ENCODE assay signal across 26 cellular contexts in genomic region chr11:1147792-1148191, GRCh38. TPM values are rescaled to one million over a fixed set of nuclear protein-coding genes. Genes with fewer than 3 reads are reported as not detected.
"Had no signal": no experiment of that assay in that cellular context is flagged by ENCODE, and none has a peak within 500 bp of the region (broad histone marks: within the 10 kb centered on the region; RNA-seq: fewer than 3 reads in every experiment).

No MANE protein-coding gene starts in this region.

- H3K27ac ChIP-seq: breast epithelium, SJCRH30, VCaP had no signal

- DNase-seq: activated CD4-positive, alpha-beta T cell treated with anti-CD3 and anti-CD28 coated beads, Interleukin-2, amount 10 ng/mL, durations not matched to agents 7 days and 5 days; activated CD4-positive, CD25-positive, alpha-beta regulatory T cell; central memory CD4-positive, alpha-beta T cell; KG1; NCI-H1048; NCI-H146; NCI-H1930; NCI-H2171; NCI-H2227 treated with DMSO at 0.1 percent for 48 hours; NCI-H446 treated with DMSO at 0.1 percent for 48 hours; NCI-H526; NCI-H82; SJCRH30; SK-N-SH; T-helper 1 cell had no signal

- H3K36me3 Mint-ChIP-seq: activated CD4-positive, alpha-beta memory T cell treated with anti-CD3 and anti-CD28 coated beads for 36 hours had no signal

- H3K4me1 ChIP-seq: breast epithelium had no signal

- H3K4me3 Mint-ChIP-seq: activated CD4-positive, alpha-beta memory T cell treated with anti-CD3 and anti-CD28 coated beads for 36 hours; activated CD4-positive, alpha-beta T cell treated with anti-CD3 and anti-CD28 coated beads, Interleukin-2, amount 10 ng/mL, durations not matched to agents 7 days and 5 days; activated naive CD4-positive, alpha-beta T cell treated with anti-CD3 and anti-CD28 coated beads, Interleukin-2, amount 50 U/mL, for 24 hours had no signal

- ATAC-seq: Right ventricle myocardium inferior had no signal

- H3K27me3 Mint-ChIP-seq: activated naive CD4-positive, alpha-beta T cell treated with anti-CD3 and anti-CD28 coated beads, Interleukin-2, amount 50 U/mL, for 24 hours had no signal

- H3K4me3 ChIP-seq: breast epithelium, SJCRH30 had no signal

- H3K27ac Mint-ChIP-seq: activated CD4-positive, alpha-beta memory T cell treated with anti-CD3 and anti-CD28 coated beads for 36 hours; activated CD4-positive, alpha-beta T cell treated with anti-CD3 and anti-CD28 coated beads, Interleukin-2, amount 10 ng/mL, durations not matched to agents 7 days and 5 days; activated naive CD4-positive, alpha-beta T cell treated with anti-CD3 and anti-CD28 coated beads, Interleukin-2, amount 50 U/mL, for 24 hours had no signal

- H3K9ac ChIP-seq: SK-N-SH had no signal

- H3K9me3 ChIP-seq: SK-N-SH had no signal

- H3K4me1 Mint-ChIP-seq: activated naive CD4-positive, alpha-beta T cell treated with anti-CD3 and anti-CD28 coated beads, Interleukin-2, amount 50 U/mL, for 24 hours had no signal

- H3K4me2 ChIP-seq: SK-N-SH had no signal

- H3K27me3 ChIP-seq: SJCRH30 had no signal

- H3K36me3 ChIP-seq: breast epithelium, SJCRH30 had no signal

RNA-seq across cellular contexts. Expression of gene MUC5AC, which starts 10.0 kb away (rescaled TPM):
- total RNA-seq: activated CD4-positive, alpha-beta memory T cell treated with anti-CD3 and anti-CD28 coated beads for 36 hours; activated CD4-positive, alpha-beta T cell treated with anti-CD3 and anti-CD28 coated beads, Interleukin-2, amount 10 ng/mL, durations not matched to agents 7 days and 5 days; aorta; breast epithelium; LHCN-M2; M059J; OCI-LY7; Right ventricle myocardium inferior; RPMI7951; SJCRH30; T-helper 2 cell treated with Interferon-gamma antibody and Interleukin-4, amounts not matched to agents 100 ng/mL and 5 ng/mL, for 36 hours had no signal
- polyA plus RNA-seq: SK-N-SH had no signal
